In the genomic region with DNA sequence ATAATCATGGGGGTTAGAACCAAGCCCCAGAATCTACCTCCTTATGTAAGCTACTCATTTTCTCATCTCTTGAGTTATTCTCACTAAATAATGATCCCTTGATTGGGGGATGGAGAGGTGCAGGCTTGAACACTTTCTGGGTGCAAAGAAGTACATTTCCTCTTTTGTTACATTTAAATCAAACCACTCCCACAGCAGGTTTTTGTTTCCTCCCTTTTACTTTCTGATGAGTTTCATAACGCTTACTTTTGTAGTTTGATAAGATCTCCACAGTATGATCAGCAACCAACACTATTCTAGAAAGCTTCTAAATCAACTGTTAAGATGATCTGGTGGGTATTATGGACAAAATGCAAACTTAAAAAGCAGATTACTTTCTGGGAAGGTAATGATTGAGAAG, we compare ENCODE assay signal across 17 cellular contexts. TPM values are rescaled to one million over a fixed set of nuclear protein-coding genes. Genes with fewer than 3 reads are reported as not detected.
DNase-seq lines count a peak whose midpoint lies in the region; ATAC-seq and TF ChIP-seq lines count a peak whose summit lies in the region.
"Had no signal": no experiment of that assay in that cellular context is flagged by ENCODE, and none has a peak within 500 bp of the region (broad histone marks: within the 10 kb centered on the region; RNA-seq: fewer than 3 reads in every experiment).

No MANE protein-coding gene starts in this region.

- peaks cover 24% of the 10 kb centered on the region for H3K36me3 Mint-ChIP-seq in activated CD8-positive, alpha-beta memory T cell treated with anti-CD3 and anti-CD28 coated beads, Interleukin-2, amount 10 ng/mL, durations not matched to agents 7 days and 5 days
- peaks cover 28% of the 10 kb centered on the region for H3K36me3 Mint-ChIP-seq in activated naive CD8-positive, alpha-beta T cell treated with anti-CD3 and anti-CD28 coated beads for 36 hours
- H3K36me3 Mint-ChIP-seq in stimulated activated naive CD8-positive, alpha-beta T cell treated with anti-CD3 and anti-CD28 coated beads, Interleukin-15, Interleukin-2, amounts not matched to agents 100 ng/mL and 50 ng/mL, for 24 hours (ENCODE audit: low read depth): peaks cover 16% of the 10 kb centered on the region
- H3K36me3 Mint-ChIP-seq: brain had no signal

- H3K4me1 Mint-ChIP-seq in activated CD8-positive, alpha-beta memory T cell treated with anti-CD3 and anti-CD28 coated beads, Interleukin-2, amount 10 ng/mL, durations not matched to agents 7 days and 5 days: peaks cover 62% of the 10 kb centered on the region
- peaks cover 67% of the 10 kb centered on the region for H3K4me1 Mint-ChIP-seq in activated naive CD8-positive, alpha-beta T cell treated with anti-CD3 and anti-CD28 coated beads for 36 hours
- H3K4me1 Mint-ChIP-seq in stimulated activated naive CD8-positive, alpha-beta T cell treated with anti-CD3 and anti-CD28 coated beads, Interleukin-15, Interleukin-2, amounts not matched to agents 100 ng/mL and 50 ng/mL, for 24 hours (ENCODE audit: low read depth): peaks cover 89% of the 10 kb centered on the region
- H3K4me1 Mint-ChIP-seq: endodermal cell had no signal

- CTCF ChIA-PET in activated CD8-positive, alpha-beta memory T cell treated with anti-CD3 and anti-CD28 coated beads, Interleukin-2, amount 10 ng/mL, durations not matched to agents 7 days and 5 days (lab: Charles Lee): interaction anchor here (0.6 to 2.8 kb wide), 6 partner anchors 10 to 238 kb away, joined by 3 to 10 read pairs (median 4); no protein-coding TSS in a partner anchor

- peak; percentile 73 for ATAC-seq in activated CD8-positive, alpha-beta memory T cell treated with anti-CD3 and anti-CD28 coated beads, Interleukin-2, amount 10 ng/mL, durations not matched to agents 7 days and 5 days
- ATAC-seq in HG03457 (IDR thresholded peaks at IDR 0.05; ENCODE audit: unreplicated experiment): no peak

- no peaks in the 10 kb centered on the region for H3K9me3 Mint-ChIP-seq in activated CD8-positive, alpha-beta memory T cell treated with anti-CD3 and anti-CD28 coated beads, Interleukin-2, amount 10 ng/mL, durations not matched to agents 7 days and 5 days (ENCODE audit: low read depth)
- no peaks in the 10 kb centered on the region for H3K9me3 Mint-ChIP-seq in activated naive CD8-positive, alpha-beta T cell treated with anti-CD3 and anti-CD28 coated beads for 36 hours
- peaks cover 3% of the 10 kb centered on the region for H3K9me3 Mint-ChIP-seq in stimulated activated naive CD8-positive, alpha-beta T cell treated with anti-CD3 and anti-CD28 coated beads, Interleukin-15, Interleukin-2, amounts not matched to agents 100 ng/mL and 50 ng/mL, for 24 hours
- H3K9me3 Mint-ChIP-seq: brain, endodermal cell had no signal

- no peak overlapping the region for H3K4me3 Mint-ChIP-seq in activated CD8-positive, alpha-beta memory T cell treated with anti-CD3 and anti-CD28 coated beads, Interleukin-2, amount 10 ng/mL, durations not matched to agents 7 days and 5 days
- peak overlapping the region; percentile 35 for H3K4me3 Mint-ChIP-seq in activated naive CD8-positive, alpha-beta T cell treated with anti-CD3 and anti-CD28 coated beads for 36 hours
- peak overlapping the region; percentile 61 for H3K4me3 Mint-ChIP-seq in stimulated activated naive CD8-positive, alpha-beta T cell treated with anti-CD3 and anti-CD28 coated beads, Interleukin-15, Interleukin-2, amounts not matched to agents 100 ng/mL and 50 ng/mL, for 24 hours
- H3K4me3 Mint-ChIP-seq: brain, endodermal cell had no signal

- intact Hi-C loops in posterior cingulate gyrus (cut with DNase I): no loop called here

- H3K27ac Mint-ChIP-seq in activated CD8-positive, alpha-beta memory T cell treated with anti-CD3 and anti-CD28 coated beads, Interleukin-2, amount 10 ng/mL, durations not matched to agents 7 days and 5 days: peak overlapping the region; percentile 66
- H3K27ac Mint-ChIP-seq in activated naive CD8-positive, alpha-beta T cell treated with anti-CD3 and anti-CD28 coated beads for 36 hours: peak overlapping the region; percentile 80
- H3K27ac Mint-ChIP-seq in stimulated activated naive CD8-positive, alpha-beta T cell treated with anti-CD3 and anti-CD28 coated beads, Interleukin-15, Interleukin-2, amounts not matched to agents 100 ng/mL and 50 ng/mL, for 24 hours: peak overlapping the region; percentile 69
- H3K27ac Mint-ChIP-seq: brain, endodermal cell had no signal

- peaks cover 5% of the 10 kb centered on the region for H3K27me3 Mint-ChIP-seq in activated CD8-positive, alpha-beta memory T cell treated with anti-CD3 and anti-CD28 coated beads, Interleukin-2, amount 10 ng/mL, durations not matched to agents 7 days and 5 days
- no peaks in the 10 kb centered on the region for H3K27me3 Mint-ChIP-seq in activated naive CD8-positive, alpha-beta T cell treated with anti-CD3 and anti-CD28 coated beads for 36 hours
- no peaks in the 10 kb centered on the region for H3K27me3 Mint-ChIP-seq in stimulated activated naive CD8-positive, alpha-beta T cell treated with anti-CD3 and anti-CD28 coated beads, Interleukin-15, Interleukin-2, amounts not matched to agents 100 ng/mL and 50 ng/mL, for 24 hours
- H3K27me3 Mint-ChIP-seq: brain had no signal

- no peak for DNase-seq in activated CD8-positive, alpha-beta memory T cell treated with anti-CD3 and anti-CD28 coated beads, Interleukin-2, amount 10 ng/mL, durations not matched to agents 7 days and 5 days
- DNase-seq in activated CD8-positive, alpha-beta memory T cell treated with anti-CD3 and anti-CD28 coated beads for 24 hours: no peak
- DNase-seq in NB4 (ENCODE audit: low read depth) (peak; percentile 34), GM20000 (ENCODE audit: low spot score) (no peak), posterior cingulate gyrus (no peak)
- DNase-seq in activated naive CD8-positive, alpha-beta T cell treated with anti-CD3 and anti-CD28 coated beads for 36 hours: no peak
- DNase-seq: endodermal cell, IMR-90, mesenchymal stem cell, NCI-H187 treated with DMSO at 0.1 percent for 48 hours, NCI-H774, ovary, SJCRH30, thyroid gland had no signal

- TF ChIP-seq POLR2A in NB4 (IDR thresholded peaks at IDR 0.05; ENCODE audit: extremely low read depth, insufficient read length): no peak

- H3K4me3 ChIP-seq in NB4 (ENCODE audit: low read depth, low read length): no peak overlapping the region
- H3K4me3 ChIP-seq: ovary, SJCRH30, thyroid gland had no signal

- no peak for TF ChIP-seq CTCF in NB4 (IDR thresholded peaks at IDR 0.05; ENCODE audit: low read depth, low read length)
- TF ChIP-seq CTCF in GM20000 (IDR thresholded peaks at IDR 0.05; ENCODE audit: extremely low read depth, missing control alignments): no peak

RNA-seq across cellular contexts. Expression of gene VCPKMT, which starts 20.5 kb away (rescaled TPM):
- total RNA-seq in activated CD8-positive, alpha-beta memory T cell treated with anti-CD3 and anti-CD28 coated beads, Interleukin-2, amount 10 ng/mL, durations not matched to agents 7 days and 5 days: 10 to 100 TPM; 12.0 to 14.5 TPM
- 10 to 100 TPM; 13.3 to 14.3 TPM for total RNA-seq in activated naive CD8-positive, alpha-beta T cell treated with anti-CD3 and anti-CD28 coated beads for 36 hours
